ENCODE assay signal across 17 cellular contexts in the genomic region with DNA sequence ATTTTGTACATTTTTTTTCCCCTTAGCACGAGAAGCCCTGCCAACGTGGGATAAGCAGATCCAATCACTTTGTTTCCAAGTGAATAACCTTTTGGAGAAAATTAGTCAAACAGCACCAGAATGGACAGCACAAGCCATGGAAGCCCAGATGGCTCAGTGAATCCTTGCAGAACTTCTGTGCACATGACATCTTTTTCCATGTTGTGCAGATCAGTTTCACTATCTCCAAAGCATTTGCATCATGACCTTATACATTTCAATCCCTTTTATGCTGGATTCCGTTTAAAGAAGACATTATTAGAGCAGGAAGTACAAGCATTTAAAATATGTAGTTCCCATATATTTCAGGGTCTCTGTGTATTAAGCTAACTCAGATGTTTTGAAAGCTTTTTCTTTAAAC. TPM values are rescaled to one million over a fixed set of nuclear protein-coding genes. Genes with fewer than 3 reads are reported as not detected.
DNase-seq lines count a peak whose midpoint lies in the region; ATAC-seq, FAIRE-seq and TF ChIP-seq lines count a peak whose summit lies in the region.
"Had no signal": no experiment of that assay in that cellular context is flagged by ENCODE, and none has a peak within 500 bp of the region (broad histone marks: within the 10 kb centered on the region; RNA-seq: fewer than 3 reads in every experiment).

No MANE protein-coding gene starts in this region.

- DNase-seq in COLO829 (ENCODE audit: low spot score) (peak; percentile 31), SK-N-MC (ENCODE audit: low read depth, low spot score) (no peak), fibroblast of lung (ENCODE audit: low read depth in 2 of 2) (peak; percentile 28 to 51), renal cortical epithelial cell (ENCODE audit: low read depth) (peak; percentile 1), pancreas (no peak), RWPE1 (ENCODE audit: low spot score) (no peak), medulla oblongata (ENCODE audit: extremely low spot score) (no peak)
- DNase-seq: activated CD8-positive, alpha-beta memory T cell treated with anti-CD3 and anti-CD28 coated beads, Interleukin-2, amount 50 U/mL, for 4 hours; activated naive CD4-positive, alpha-beta T cell; DMS 273 treated with DMSO at 0.1 percent for 48 hours; MM.1S; NCI-H774; RPMI8226 had no signal

- peak overlapping the region; percentile 4 for H3K4me2 ChIP-seq in fibroblast of lung (ENCODE audit: extremely low read depth, insufficient read depth, low read length)

- WGBS in pancreas, 2 donors: 64 to 71% methylated on average over 3 of the region's 3 CpGs

- no peak overlapping the region for H3K4me3 ChIP-seq in SK-N-MC
- no peak overlapping the region for H3K4me3 ChIP-seq in fibroblast of lung (replicated peaks in 1 of 4; ENCODE audit: control extremely low read depth in 1 of 4, insufficient read depth in 1 of 4, low read depth in 3 of 4, low read length in 4 of 4)
- H3K4me3 ChIP-seq in pancreas: no peak overlapping the region
- H3K4me3 ChIP-seq: prostate gland had no signal

- CTCF ChIA-PET in RWPE1 (lab: Yijun Ruan, JAX): interaction anchor here (1.1 to 3.5 kb wide), 4 partner anchors 22 to 207 kb away, joined by 7 to 20 read pairs (median 10); no protein-coding TSS in a partner anchor

- H3K9ac ChIP-seq in SK-N-MC (ENCODE audit: insufficient read length) (no peak overlapping the region), fibroblast of lung (ENCODE audit: insufficient read depth, low read length) (no peak overlapping the region)

- intact Hi-C loops in pancreas (cut with DNase I): no loop called here

- H3K79me2 ChIP-seq in fibroblast of lung (ENCODE audit: control insufficient read depth, insufficient read depth, low read length): no peaks in the 10 kb centered on the region

- peak overlapping the region; percentile 3 for H3K27ac ChIP-seq in SK-N-MC
- H3K27ac ChIP-seq in fibroblast of lung (ENCODE audit: insufficient read depth, low read length): no peak overlapping the region
- H3K27ac ChIP-seq in pancreas: no peak overlapping the region
- no peak overlapping the region for H3K27ac ChIP-seq in RWPE1

- H3K9me3 ChIP-seq in SK-N-MC (ENCODE audit: low read depth, low read length) (no peaks in the 10 kb centered on the region), fibroblast of lung (ENCODE audit: control insufficient read depth, insufficient read depth, low read depth, low read length) (no peaks in the 10 kb centered on the region), pancreas (no peaks in the 10 kb centered on the region)
- H3K9me3 ChIP-seq: prostate gland had no signal

- no peaks in the 10 kb centered on the region for H3K27me3 ChIP-seq in fibroblast of lung (ENCODE audit: control insufficient read depth, insufficient read depth, low read length)
- H3K27me3 ChIP-seq in pancreas: no peaks in the 10 kb centered on the region

- H2AFZ ChIP-seq in fibroblast of lung (ENCODE audit: low read length): no peak overlapping the region

- ATAC-seq in pancreas (no peak), GM18858 (IDR thresholded peaks at IDR 0.05; ENCODE audit: unreplicated experiment) (no peak)

- H3K4me1 ChIP-seq in fibroblast of lung (ENCODE audit: control insufficient read depth, extremely low read depth, insufficient read depth, low read length): peaks cover 11% of the 10 kb centered on the region
- H3K4me1 ChIP-seq in pancreas: no peaks in the 10 kb centered on the region
- H3K4me1 ChIP-seq: prostate gland had no signal

- FAIRE-seq in pancreas (lab: Jason Lieb, UNC): no peak
- FAIRE-seq: islet of Langerhans had no signal

- POLR2A ChIA-PET in RWPE1 (lab: Yijun Ruan, JAX; ENCODE audit: low non-redundant PET): no interaction called here

- TF ChIP-seq CTCF in fibroblast of lung (conservative IDR thresholded peaks at IDR 0.05 in 1 of 2, IDR thresholded peaks at IDR 0.05 in 1 of 2; ENCODE audit: low read depth in 1 of 2, low read length in 2 of 2) (no peak), pancreas (IDR thresholded peaks at IDR 0.05) (no peak), RWPE1 (conservative IDR thresholded peaks at IDR 0.05; ENCODE audit: low read depth) (no peak)

- H4K20me1 ChIP-seq in fibroblast of lung (ENCODE audit: control insufficient read depth, extremely low read depth, insufficient read depth, low read length): no peaks in the 10 kb centered on the region

- H3K36me3 ChIP-seq in SK-N-MC (ENCODE audit: insufficient read depth, low read length) (peaks cover 21% of the 10 kb centered on the region), fibroblast of lung (ENCODE audit: control insufficient read depth, insufficient read depth, low read length) (no peaks in the 10 kb centered on the region), pancreas (peaks cover 0 to 11% (median 9%) of the 10 kb centered on the region in 3 donors)
- H3K36me3 ChIP-seq: prostate gland had no signal

RNA-seq across cellular contexts. Expression of a gene that starts 39.3 kb away (rescaled TPM):
- under 0.01 and 0.33 TPM in 2 replicates for total RNA-seq in fibroblast of lung
- 0.29 and 0.79 TPM in 2 replicates for polyA plus RNA-seq in fibroblast of lung
- polyA plus RNA-seq in fibroblast of lung (2012): 0.21 and 0.54 TPM in 2 replicates
- not detected in 2 replicates for polyA minus RNA-seq in fibroblast of lung (ENCODE audit: low replicate concordance)
- total RNA-seq in renal cortical epithelial cell: 0.35 and 4.8 TPM in 2 replicates
- 1 to 10 TPM in 5 of 6 donors, under 1 TPM in 1; 0.93 to 3.1 (median 2.1) TPM for total RNA-seq in pancreas
- 10 to 100 TPM in 1 of 2 donors, 1 to 10 TPM in 1; 1.5 to 10.0 TPM for polyA plus RNA-seq in pancreas
- total RNA-seq: HT1080 had no signal

RNA-seq across cellular contexts. Expression of a gene that starts 40.3 kb away (rescaled TPM):
- 106 and 128 TPM in 2 replicates for total RNA-seq in fibroblast of lung
- 82.3 and 92.9 TPM in 2 replicates for polyA plus RNA-seq in fibroblast of lung
- 64.2 and 68.0 TPM in 2 replicates for polyA plus RNA-seq in fibroblast of lung (2012)
- 8.1 and 14.3 TPM in 2 replicates for polyA minus RNA-seq in fibroblast of lung (ENCODE audit: low replicate concordance)
- total RNA-seq in renal cortical epithelial cell: 80.6 and 89.5 TPM in 2 replicates
- 10 to 100 TPM in 5 of 6 donors, 1 to 10 TPM in 1; 9.0 to 16.3 (median 13.0) TPM for total RNA-seq in pancreas
- 10 to 100 TPM in 1 of 2 donors, 1 to 10 TPM in 1; 9.7 to 23.2 TPM for polyA plus RNA-seq in pancreas

Comparison
In these comparisons a context has a peak if more than half of its experiments do, and no peak if none do; other contexts are left out.
1. DNase-seq: peak in COLO829 (single experiment), fibroblast of lung (2 of 2) and renal cortical epithelial cell (single experiment); none in SK-N-MC (single experiment), pancreas (0 of 6), RWPE1 (single experiment) and medulla oblongata (single experiment).